28 cellular contexts compared by ENCODE assay signal in genomic region chr3:10081871-10082270, GRCh38. TPM values are rescaled to one million over a fixed set of nuclear protein-coding genes. Genes with fewer than 3 reads are reported as not detected.
"Had no signal": no experiment of that assay in that cellular context is flagged by ENCODE, and none has a peak within 500 bp of the region (broad histone marks: within the 10 kb centered on the region; RNA-seq: fewer than 3 reads in every experiment).

No MANE protein-coding gene starts in this region.

- ATAC-seq: activated naive CD4-positive, alpha-beta T cell treated with anti-CD3 and anti-CD28 coated beads, Interleukin-2, amount 50 U/mL, for 72 hours; activated T-cell treated with anti-CD3 and anti-CD28 coated beads, Interleukin-2, amount 50 U/mL, for 4 hours; body of pancreas; effector memory CD8-positive, alpha-beta T cell; foreskin keratinocyte; gastrocnemius medialis; heart left ventricle had no signal

- DNase-seq: activated CD4-positive, alpha-beta memory T cell treated with anti-CD3 and anti-CD28 coated beads, Interleukin-2, amount 10 ng/mL, durations not matched to agents 7 days and 5 days; activated CD4-positive, alpha-beta T cell treated with anti-CD3 and anti-CD28 coated beads for 1 hour; activated CD4-positive, alpha-beta T cell treated with anti-CD3 and anti-CD28 coated beads for 4 hours; activated CD4-positive, alpha-beta T cell treated with anti-CD3 and anti-CD28 coated beads, Interleukin-2, amount 10 ng/mL, durations not matched to agents 7 days and 5 days; activated CD4-positive, alpha-beta T cell treated with anti-CD3 and anti-CD28 coated beads, Interleukin-2, amount 50 U/mL, for 4 hours; activated CD4-positive, CD25-positive, alpha-beta regulatory T cell; activated gamma-delta T cell; activated naive CD4-positive, alpha-beta T cell; activated naive CD4-positive, alpha-beta T cell treated with anti-CD3 and anti-CD28 coated beads, Interleukin-2, amount 10 ng/mL, durations not matched to agents 7 days and 5 days; activated T-cell treated with anti-CD3 and anti-CD28 coated beads, Interleukin-2, amount 50 U/mL, for 4 hours; adrenal gland; aorta; body of pancreas; cortex of kidney; dermis blood vessel endothelial cell; effector CD4-positive, alpha-beta T cell; effector memory CD8-positive, alpha-beta T cell; erythroblast; foreskin keratinocyte; gastrocnemius medialis; glutamatergic neuron; heart left ventricle; T-helper 2 cell had no signal

- H3K9me3 Mint-ChIP-seq: activated CD4-positive, alpha-beta memory T cell treated with anti-CD3 and anti-CD28 coated beads, Interleukin-2, amount 10 ng/mL, durations not matched to agents 7 days and 5 days; activated CD4-positive, alpha-beta T cell treated with anti-CD3 and anti-CD28 coated beads, Interleukin-2, amount 10 ng/mL, durations not matched to agents 7 days and 5 days; activated naive CD4-positive, alpha-beta T cell treated with anti-CD3 and anti-CD28 coated beads, Interleukin-2, amount 10 ng/mL, durations not matched to agents 7 days and 5 days; activated naive CD4-positive, alpha-beta T cell treated with anti-CD3 and anti-CD28 coated beads, Interleukin-2, amount 50 U/mL, for 72 hours; activated T-cell treated with anti-CD3 and anti-CD28 coated beads, Interleukin-2, amount 50 U/mL, for 4 hours; activated T-helper 2 cell treated with anti-CD3 and anti-CD28 coated beads, Interferon-gamma antibody, Interleukin-2, Interleukin-4, amounts not matched to agents 10 μg/mL and 5 μg/mL and 100 μg/mL, durations not matched to agents 14 hours and 24 hours and 36 hours; effector memory CD8-positive, alpha-beta T cell had no signal

- H3K27ac Mint-ChIP-seq: activated CD4-positive, alpha-beta memory T cell treated with anti-CD3 and anti-CD28 coated beads, Interleukin-2, amount 10 ng/mL, durations not matched to agents 7 days and 5 days; activated CD4-positive, alpha-beta T cell treated with anti-CD3 and anti-CD28 coated beads, Interleukin-2, amount 10 ng/mL, durations not matched to agents 7 days and 5 days; activated naive CD4-positive, alpha-beta T cell treated with anti-CD3 and anti-CD28 coated beads, Interleukin-2, amount 10 ng/mL, durations not matched to agents 7 days and 5 days; activated T-helper 2 cell treated with anti-CD3 and anti-CD28 coated beads, Interferon-gamma antibody, Interleukin-2, Interleukin-4, amounts not matched to agents 10 μg/mL and 5 μg/mL and 100 μg/mL, durations not matched to agents 14 hours and 24 hours and 36 hours had no signal

- H3K4me1 Mint-ChIP-seq: activated CD4-positive, alpha-beta memory T cell treated with anti-CD3 and anti-CD28 coated beads, Interleukin-2, amount 10 ng/mL, durations not matched to agents 7 days and 5 days; activated CD4-positive, alpha-beta T cell treated with anti-CD3 and anti-CD28 coated beads, Interleukin-2, amount 10 ng/mL, durations not matched to agents 7 days and 5 days; activated naive CD4-positive, alpha-beta T cell treated with anti-CD3 and anti-CD28 coated beads, Interleukin-2, amount 10 ng/mL, durations not matched to agents 7 days and 5 days had no signal

- H3K4me3 Mint-ChIP-seq: activated CD4-positive, alpha-beta memory T cell treated with anti-CD3 and anti-CD28 coated beads, Interleukin-2, amount 10 ng/mL, durations not matched to agents 7 days and 5 days; activated CD4-positive, alpha-beta T cell treated with anti-CD3 and anti-CD28 coated beads, Interleukin-2, amount 10 ng/mL, durations not matched to agents 7 days and 5 days; activated naive CD4-positive, alpha-beta T cell treated with anti-CD3 and anti-CD28 coated beads, Interleukin-2, amount 10 ng/mL, durations not matched to agents 7 days and 5 days; activated T-cell treated with anti-CD3 and anti-CD28 coated beads, Interleukin-2, amount 50 U/mL, for 4 hours; effector memory CD8-positive, alpha-beta T cell had no signal

- H3K27me3 Mint-ChIP-seq: activated CD4-positive, alpha-beta memory T cell treated with anti-CD3 and anti-CD28 coated beads, Interleukin-2, amount 10 ng/mL, durations not matched to agents 7 days and 5 days; activated CD4-positive, alpha-beta T cell treated with anti-CD3 and anti-CD28 coated beads, Interleukin-2, amount 10 ng/mL, durations not matched to agents 7 days and 5 days; activated naive CD4-positive, alpha-beta T cell treated with anti-CD3 and anti-CD28 coated beads, Interleukin-2, amount 10 ng/mL, durations not matched to agents 7 days and 5 days; effector memory CD8-positive, alpha-beta T cell had no signal

RNA-seq across cellular contexts. Expression of gene FANCD2OS, which starts 26.2 kb away (rescaled TPM):
- total RNA-seq: activated CD4-positive, alpha-beta memory T cell treated with anti-CD3 and anti-CD28 coated beads, Interleukin-2, amount 10 ng/mL, durations not matched to agents 7 days and 5 days; activated CD4-positive, alpha-beta T cell treated with anti-CD3 and anti-CD28 coated beads, Interleukin-2, amount 10 ng/mL, durations not matched to agents 7 days and 5 days; activated naive CD4-positive, alpha-beta T cell treated with anti-CD3 and anti-CD28 coated beads, Interleukin-2, amount 50 U/mL, for 72 hours; activated T-cell treated with anti-CD3 and anti-CD28 coated beads, Interleukin-2, amount 50 U/mL, for 4 hours; activated T-helper 2 cell treated with anti-CD3 and anti-CD28 coated beads, Interferon-gamma antibody, Interleukin-2, Interleukin-4, amounts not matched to agents 10 μg/mL and 5 μg/mL and 100 μg/mL, durations not matched to agents 14 hours and 24 hours and 36 hours; adrenal gland; aorta; body of pancreas; chondrocyte; dermis blood vessel endothelial cell; esophagus muscularis mucosa; foreskin keratinocyte; gastrocnemius medialis; heart left ventricle; T-helper 1 cell treated with Interleukin-12 subunit alpha and Interleukin-12 subunit beta and Interleukin-4 antibody, amounts not matched to agents 30 ng/mL and 1 ng/mL, for 36 hours had no signal
